In the genomic region with DNA sequence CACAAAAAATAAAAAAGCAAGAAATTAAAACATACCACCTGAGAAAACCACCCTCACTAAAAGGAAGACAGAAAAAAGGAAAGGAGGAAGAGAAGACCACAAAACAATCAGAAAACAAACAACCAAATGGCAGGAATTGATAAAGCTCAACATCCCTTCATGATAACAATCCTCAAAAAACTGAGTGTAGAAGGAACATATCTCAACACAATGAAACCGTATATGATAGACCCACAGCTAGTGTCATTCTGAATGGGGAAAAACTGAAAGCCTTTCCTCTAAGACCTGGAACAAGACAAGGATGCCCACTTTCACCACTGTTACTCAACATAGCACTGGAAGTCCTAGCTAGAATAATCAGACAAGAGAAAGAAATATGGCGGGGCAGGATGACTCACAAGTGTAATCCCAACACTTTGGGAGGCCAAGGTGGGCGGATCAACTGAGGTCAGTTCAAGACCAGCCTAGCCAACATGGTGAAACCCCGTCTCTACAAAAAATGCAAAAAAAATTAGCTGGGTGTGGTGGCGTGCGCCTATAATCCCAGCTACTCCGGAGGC, we compare ENCODE assay signal across 15 cellular contexts. TPM values are rescaled to one million over a fixed set of nuclear protein-coding genes. Genes with fewer than 3 reads are reported as not detected.
"Had no signal": no experiment of that assay in that cellular context is flagged by ENCODE, and none has a peak within 500 bp of the region (broad histone marks: within the 10 kb centered on the region; RNA-seq: fewer than 3 reads in every experiment).

No MANE protein-coding gene starts in this region.

RNA-seq across cellular contexts. Expression of a gene that starts 38.4 kb away (rescaled TPM):
- total RNA-seq: activated CD4-positive, alpha-beta memory T cell treated with anti-CD3 and anti-CD28 coated beads for 36 hours; activated CD4-positive, alpha-beta T cell treated with anti-CD3 and anti-CD28 coated beads, Interleukin-2, amount 10 ng/mL, durations not matched to agents 24 days and 14 days; activated CD8-positive, alpha-beta memory T cell treated with anti-CD3 and anti-CD28 coated beads for 36 hours; activated CD8-positive, alpha-beta T cell treated with anti-CD3 and anti-CD28 coated beads for 36 hours; activated naive CD4-positive, alpha-beta T cell treated with anti-CD3 and anti-CD28 coated beads for 36 hours; activated naive CD4-positive, alpha-beta T cell treated with anti-CD3 and anti-CD28 coated beads, Interleukin-2, amount 50 U/mL, for 72 hours; activated naive CD8-positive, alpha-beta T cell treated with anti-CD3 and anti-CD28 coated beads for 36 hours; activated T-cell treated with anti-CD3 and anti-CD28 coated beads, Interleukin-2, amount 50 U/mL, for 72 hours; activated T-helper 1 cell treated with anti-CD3 and anti-CD28 coated beads, Interleukin-12 subunit alpha, Interleukin-12 subunit beta, Interleukin-2, Interleukin-4 antibody, amounts not matched to agents 30 ng/mL and 10 ng/mL and 1 ng/mL, durations not matched to agents 14 hours and 24 hours and 36 hours; activated T-helper 17 cell treated with anti-CD3 and anti-CD28 coated beads, Interleukin-2, amount 50 U/mL, for 72 hours; bronchial epithelial cell; chondrocyte; T-helper 1 cell treated with Interleukin-12 subunit alpha and Interleukin-12 subunit beta and Interleukin-4 antibody, amounts not matched to agents 30 ng/mL and 1 ng/mL, for 36 hours; T-helper 17 cell; T-helper 2 cell treated with Interferon-gamma antibody and Interleukin-4, amounts not matched to agents 100 ng/mL and 5 ng/mL, for 36 hours had no signal
